ENCODE assay signal across 12 cellular contexts in genomic region chr17:9002236-9002609, GRCh38. TPM values are rescaled to one million over a fixed set of nuclear protein-coding genes. Genes with fewer than 3 reads are reported as not detected.
DNase-seq lines count a peak whose midpoint lies in the region; ATAC-seq, FAIRE-seq and TF ChIP-seq lines count a peak whose summit lies in the region.
"Had no signal": no experiment of that assay in that cellular context is flagged by ENCODE, and none has a peak within 500 bp of the region (broad histone marks: within the 10 kb centered on the region; RNA-seq: fewer than 3 reads in every experiment).

No MANE protein-coding gene starts in this region.

- H3K4me3 Mint-ChIP-seq in CD4-positive, alpha-beta memory T cell = peak overlapping the region; percentile 55 to 79 (median 70)
- H3K4me3 Mint-ChIP-seq in astrocyte (ENCODE audit: unreplicated experiment) = peak overlapping the region; percentile 61

- TF ChIP-seq CTCF in astrocyte (IDR thresholded peaks at IDR 0.05; ENCODE audit: insufficient read depth, low read depth, low read length) = no peak

- peaks cover 35% of the 10 kb centered on the region for H4K20me1 ChIP-seq in BLaER1
- H4K20me1 ChIP-seq in astrocyte (ENCODE audit: insufficient read depth, low read length) = no peaks in the 10 kb centered on the region

- H3K4me1 Mint-ChIP-seq in CD4-positive, alpha-beta memory T cell = peaks cover 6 to 22% (median 15%) of the 10 kb centered on the region in 4 donors
- peaks cover 2% of the 10 kb centered on the region for H3K4me1 Mint-ChIP-seq in astrocyte (ENCODE audit: low read depth, unreplicated experiment)

- H3K36me3 ChIP-seq in BLaER1 = no peaks in the 10 kb centered on the region
- H3K36me3 ChIP-seq in CD4-positive, alpha-beta memory T cell (ENCODE audit: insufficient read depth, low read length) = no peaks in the 10 kb centered on the region
- H3K36me3 ChIP-seq in astrocyte (ENCODE audit: insufficient read depth, low read length) = no peaks in the 10 kb centered on the region
- H3K36me3 ChIP-seq in muscle layer of duodenum (ENCODE audit: control insufficient read depth in 1 of 2, insufficient read depth in 2 of 2, low read length in 2 of 2) = no peaks in the 10 kb centered on the region

- no peak for ATAC-seq in GM18520 (IDR thresholded peaks at IDR 0.05; ENCODE audit: unreplicated experiment)

- CTCF ChIA-PET in CD4-positive, alpha-beta memory T cell (lab: Charles Lee; ENCODE audit: partially characterized antibody) = interaction anchor here (0.8 to 1.2 kb wide), 3 partner anchors 9 to 520 kb away, joined by 3 to 4 read pairs (median 3); no protein-coding TSS in a partner anchor

- H3K27me3 ChIP-seq in BLaER1 (peaks cover 74% of the 10 kb centered on the region), astrocyte (ENCODE audit: insufficient read depth, low read length) (peaks cover 27% of the 10 kb centered on the region), muscle layer of duodenum (ENCODE audit: low read depth, low read length) (peaks cover 22% of the 10 kb centered on the region)
- H3K27me3 ChIP-seq in CD4-positive, alpha-beta memory T cell (ENCODE audit: insufficient read depth, low read length) = no peaks in the 10 kb centered on the region

- no peaks in the 10 kb centered on the region for H3K79me2 ChIP-seq in astrocyte (ENCODE audit: insufficient read depth, low read length)

- no peak overlapping the region for H3K9ac ChIP-seq in BLaER1
- no peak overlapping the region for H3K9ac ChIP-seq in astrocyte (ENCODE audit: low read length)
- H3K9ac ChIP-seq: KMS-11 had no signal

- no peak overlapping the region for H3K27ac Mint-ChIP-seq in CD4-positive, alpha-beta memory T cell
- no peak overlapping the region for H3K27ac Mint-ChIP-seq in astrocyte (ENCODE audit: unreplicated experiment)

- POLR2A ChIA-PET in CD4-positive, alpha-beta memory T cell (lab: Charles Lee; ENCODE audit: partially characterized antibody) = no interaction called here

- no peak overlapping the region for H3K27ac ChIP-seq in BLaER1
- no peak overlapping the region for H3K27ac ChIP-seq in CD4-positive, alpha-beta memory T cell (ENCODE audit: low read depth, low read length)
- no peak overlapping the region for H3K27ac ChIP-seq in astrocyte (ENCODE audit: low read depth, low read length)
- H3K27ac ChIP-seq in muscle layer of duodenum (ENCODE audit: low read length) = no peak overlapping the region
- H3K27ac ChIP-seq: KMS-11 had no signal

- H3K4me3 ChIP-seq in BLaER1 = no peak overlapping the region
- H3K4me3 ChIP-seq in CD4-positive, alpha-beta memory T cell (ENCODE audit: low read length in 2 of 2) = no peak overlapping the region
- H3K4me3 ChIP-seq in astrocyte (ENCODE audit: insufficient read depth, low read depth, low read length) = no peak overlapping the region
- H3K4me3 ChIP-seq in muscle layer of duodenum (ENCODE audit: low read depth in 1 of 2, low read length in 2 of 2) = peak overlapping the region; percentile 34 to 70

- peaks cover 13% of the 10 kb centered on the region for H3K9me3 ChIP-seq in BLaER1
- no peaks in the 10 kb centered on the region for H3K9me3 ChIP-seq in CD4-positive, alpha-beta memory T cell (ENCODE audit: control insufficient read depth in 1 of 2, low read length in 2 of 2)
- no peaks in the 10 kb centered on the region for H3K9me3 ChIP-seq in astrocyte (ENCODE audit: insufficient read depth, low read depth, low read length)
- H3K9me3 ChIP-seq in muscle layer of duodenum (ENCODE audit: control insufficient read depth in 1 of 2, low read length in 2 of 2) = no peaks in the 10 kb centered on the region

- H3K4me1 ChIP-seq in BLaER1 = peaks cover 19% of the 10 kb centered on the region
- peaks cover 8% of the 10 kb centered on the region for H3K4me1 ChIP-seq in CD4-positive, alpha-beta memory T cell (ENCODE audit: insufficient read depth, low read length)
- H3K4me1 ChIP-seq in astrocyte (ENCODE audit: insufficient read depth, low read length) = peaks cover 3% of the 10 kb centered on the region
- H3K4me1 ChIP-seq in muscle layer of duodenum (ENCODE audit: control insufficient read depth in 1 of 2, insufficient read depth in 2 of 2, low read length in 2 of 2) = peaks cover 0 to 15% of the 10 kb centered on the region in 2 donors

- peaks cover 46 to 49% of the 10 kb centered on the region in 2 donors for H3K27me3 Mint-ChIP-seq in CD4-positive, alpha-beta memory T cell
- peaks cover 43% of the 10 kb centered on the region for H3K27me3 Mint-ChIP-seq in astrocyte (ENCODE audit: low read depth, unreplicated experiment)

- peaks cover 0 to 7% of the 10 kb centered on the region in 2 donors for H3K36me3 Mint-ChIP-seq in CD4-positive, alpha-beta memory T cell
- H3K36me3 Mint-ChIP-seq in astrocyte (ENCODE audit: low read depth, unreplicated experiment) = no peaks in the 10 kb centered on the region

- no peak for FAIRE-seq in astrocyte (lab: Jason Lieb, UNC)
- FAIRE-seq: keratinocyte had no signal

- H3K9me3 Mint-ChIP-seq in CD4-positive, alpha-beta memory T cell = peaks cover 0 to 17% (median 8%) of the 10 kb centered on the region in 8 donors
- H3K9me3 Mint-ChIP-seq in astrocyte (ENCODE audit: unreplicated experiment) = no peaks in the 10 kb centered on the region

- intact Hi-C loops in CD4-positive, alpha-beta memory T cell (cut with micrococcal nuclease) = no loop called here

- H2AFZ ChIP-seq in astrocyte (ENCODE audit: low read depth, low read length) = no peak overlapping the region

- no peak for DNase-seq in CD4-positive, alpha-beta memory T cell
- DNase-seq in astrocyte (ENCODE audit: low read depth) = no peak
- no peak for DNase-seq in DMS53 treated with DMSO at 0.1 percent for 48 hours (lab: John Stamatoyannopoulos, UW; ENCODE audit: unreplicated experiment)
- no peak for DNase-seq in NCI-H510A treated with DMSO at 0.1 percent for 48 hours (lab: John Stamatoyannopoulos, UW)
- DNase-seq: central memory CD4-positive, alpha-beta T cell; NCI-H2029 had no signal

- peak overlapping the region; percentile 78; the same call in 1 of the 2 replicates for H3K4me2 ChIP-seq in BLaER1
- no peak overlapping the region for H3K4me2 ChIP-seq in astrocyte (ENCODE audit: low read length)
- H3K4me2 ChIP-seq: KMS-11 had no signal

RNA-seq across cellular contexts. Expression of gene NTN1, which starts 19.1 kb away (rescaled TPM):
- total RNA-seq in CD4-positive, alpha-beta memory T cell = not detected
- polyA plus RNA-seq in CD4-positive, alpha-beta memory T cell = under 1 TPM in 1 of 2 donors, not detected in 1; 0.02 TPM
- 8.6 and 9.8 TPM in 2 replicates for total RNA-seq in astrocyte

RNA-seq across cellular contexts. Expression of gene PIK3R5, which starts 36.7 kb away (rescaled TPM):
- 10 to 100 TPM; 85.1 to 89.4 TPM for total RNA-seq in CD4-positive, alpha-beta memory T cell
- polyA plus RNA-seq in CD4-positive, alpha-beta memory T cell = 10 to 100 TPM; 18.5 to 62.0 TPM
- total RNA-seq in astrocyte = 0.30 TPM in 1 of 2 replicates, not detected in the other
- total RNA-seq: fibroblast of lung had no signal
- polyA plus RNA-seq: keratinocyte had no signal

Comparison
In these comparisons a context has a peak if more than half of its experiments do, and no peak if none do; other contexts are left out.
1. H3K4me3 ChIP-seq: peak in muscle layer of duodenum (2 of 2); none in BLaER1 (single experiment), CD4-positive, alpha-beta memory T cell (0 of 2) and astrocyte (single experiment).
2. RNA of gene PIK3R5, which starts 36.7 kb away (total RNA-seq): 85.1 to 89.4 TPM in CD4-positive, alpha-beta memory T cell; 0.30 TPM in astrocyte; every median in the first group is over 10 times any median in the second.